In genomic region chr16:11684231-11685025, GRCh38 we compare ENCODE assay signal across 1 cellular context.
TF ChIP-seq lines count a peak whose summit lies in the region.

No MANE protein-coding gene starts in this region.

TF ChIP-seq in SK-N-SH, 30 proteins besides CTCF, POLR2A, EP300 and RAD21 (continued from another document):
- TF ChIP-seq SMC3 (IDR thresholded peaks at IDR 0.05; ENCODE audit: low read depth, low read length) (no peak), FOXJ3 (CRISPR knock-in tag; IDR thresholded peaks at IDR 0.05) (no peak), MAX (IDR thresholded peaks at IDR 0.05; ENCODE audit: low read depth) (no peak)
- TF ChIP-seq, protein P1, sequence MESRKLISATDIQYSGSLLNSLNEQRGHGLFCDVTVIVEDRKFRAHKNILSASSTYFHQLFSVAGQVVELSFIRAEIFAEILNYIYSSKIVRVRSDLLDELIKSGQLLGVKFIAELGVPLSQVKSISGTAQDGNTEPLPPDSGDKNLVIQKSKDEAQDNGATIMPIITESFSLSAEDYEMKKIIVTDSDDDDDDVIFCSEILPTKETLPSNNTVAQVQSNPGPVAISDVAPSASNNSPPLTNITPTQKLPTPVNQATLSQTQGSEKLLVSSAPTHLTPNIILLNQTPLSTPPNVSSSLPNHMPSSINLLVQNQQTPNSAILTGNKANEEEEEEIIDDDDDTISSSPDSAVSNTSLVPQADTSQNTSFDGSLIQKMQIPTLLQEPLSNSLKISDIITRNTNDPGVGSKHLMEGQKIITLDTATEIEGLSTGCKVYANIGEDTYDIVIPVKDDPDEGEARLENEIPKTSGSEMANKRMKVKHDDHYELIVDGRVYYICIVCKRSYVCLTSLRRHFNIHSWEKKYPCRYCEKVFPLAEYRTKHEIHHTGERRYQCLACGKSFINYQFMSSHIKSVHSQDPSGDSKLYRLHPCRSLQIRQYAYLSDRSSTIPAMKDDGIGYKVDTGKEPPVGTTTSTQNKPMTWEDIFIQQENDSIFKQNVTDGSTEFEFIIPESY (IDR thresholded peaks at IDR 0.05; ENCODE audit: borderline replicate concordance, low read depth), result no peak
